ENCODE assay signal across 25 cellular contexts in genomic region chr1:7485086-7485780, GRCh38.
"Had no signal": no experiment of that assay in that cellular context is flagged by ENCODE, and none has a peak within 500 bp of the region (broad histone marks: within the 10 kb centered on the region; RNA-seq: fewer than 3 reads in every experiment).

No MANE protein-coding gene starts in this region.

- H3K9me3 ChIP-seq: left lung, lower lobe of right lung, sigmoid colon, stomach, thyroid gland, upper lobe of right lung had no signal

- H3K4me2 ChIP-seq: smooth muscle cell had no signal

- H3K27me3 ChIP-seq: left lung, sigmoid colon, stomach, thyroid gland, upper lobe of right lung had no signal

- H3K4me3 Mint-ChIP-seq: activated CD4-positive, alpha-beta T cell treated with anti-CD3 and anti-CD28 coated beads for 36 hours; activated naive CD4-positive, alpha-beta T cell treated with anti-CD3 and anti-CD28 coated beads for 36 hours; activated naive CD8-positive, alpha-beta T cell treated with anti-CD3 and anti-CD28 coated beads, Interleukin-2, amount 10 ng/mL, durations not matched to agents 7 days and 5 days; activated T-helper 1 cell treated with anti-CD3 and anti-CD28 coated beads, Interleukin-12 subunit alpha, Interleukin-12 subunit beta, Interleukin-2, Interleukin-4 antibody, amounts not matched to agents 30 ng/mL and 10 ng/mL and 1 ng/mL, durations not matched to agents 14 hours and 24 hours and 36 hours; nephron; stimulated activated naive B cell treated with anti-CD40 and anti-IgM and Interleukin-4, amounts not matched to agents 10 μg/mL and 1 μg/mL and 100 μg/mL, for 72 hours; T-cell; T-helper 2 cell treated with Interferon-gamma antibody and Interleukin-4, amounts not matched to agents 5 μg/mL and 100 μg/mL, for 36 hours had no signal

- DNase-seq: activated CD4-positive, alpha-beta T cell treated with anti-CD3 and anti-CD28 coated beads for 36 hours; activated CD4-positive, alpha-beta T cell treated with anti-CD3 and anti-CD28 coated beads, Interleukin-2, amount 50 U/mL, for 4 hours; activated CD4-positive, CD25-positive, alpha-beta regulatory T cell; activated effector memory CD4-positive, alpha-beta T cell treated with anti-CD3 and anti-CD28 coated beads, Interleukin-2, amount 50 U/mL, for 16 hours; activated naive CD4-positive, alpha-beta T cell treated with anti-CD3 and anti-CD28 coated beads for 36 hours; activated naive CD8-positive, alpha-beta T cell treated with anti-CD3 and anti-CD28 coated beads, Interleukin-2, amount 10 ng/mL, durations not matched to agents 7 days and 5 days; activated T-cell treated with anti-CD3 and anti-CD28 coated beads for 4 hours; central memory CD4-positive, alpha-beta T cell; foreskin melanocyte; kidney glomerular epithelial cell; lower lobe of right lung; mesenchymal stem cell; sigmoid colon; stimulated activated CD4-positive, alpha-beta T cell treated with anti-CD3 and anti-CD28 coated beads, Interleukin-15, amount 100 ng/mL, for 24 hours; stimulated activated CD4-positive, alpha-beta T cell treated with anti-CD3 and anti-CD28 coated beads, Interleukin-2, amount 100 ng/mL, for 24 hours; stimulated activated naive B cell treated with anti-CD40 and anti-IgM and Interleukin-4, amounts not matched to agents 10 μg/mL and 1 μg/mL and 100 μg/mL, for 72 hours; stomach; T-cell; thyroid gland; upper lobe of right lung had no signal

- H3K4me1 Mint-ChIP-seq: activated CD4-positive, alpha-beta T cell treated with anti-CD3 and anti-CD28 coated beads for 36 hours; activated naive CD8-positive, alpha-beta T cell treated with anti-CD3 and anti-CD28 coated beads, Interleukin-2, amount 10 ng/mL, durations not matched to agents 7 days and 5 days; stimulated activated naive B cell treated with anti-CD40 and anti-IgM and Interleukin-4, amounts not matched to agents 10 μg/mL and 1 μg/mL and 100 μg/mL, for 72 hours; T-cell had no signal

- H3K36me3 ChIP-seq: left lung, lower lobe of right lung, sigmoid colon, stomach, thyroid gland, upper lobe of right lung had no signal

- H3K4me1 ChIP-seq: sigmoid colon, stomach had no signal

- ATAC-seq: activated CD4-positive, alpha-beta T cell treated with anti-CD3 and anti-CD28 coated beads for 36 hours; left lung; lower lobe of right lung; stimulated activated naive B cell treated with anti-CD40 and anti-IgM and Interleukin-4, amounts not matched to agents 10 μg/mL and 1 μg/mL and 100 μg/mL, for 72 hours; T-cell; upper lobe of right lung had no signal

- H3K4me3 ChIP-seq: left lung, lower lobe of right lung, sigmoid colon, smooth muscle cell, stomach, thyroid gland, upper lobe of right lung had no signal

- H3K9me3 Mint-ChIP-seq: activated naive CD4-positive, alpha-beta T cell treated with anti-CD3 and anti-CD28 coated beads for 36 hours; activated naive CD8-positive, alpha-beta T cell treated with anti-CD3 and anti-CD28 coated beads, Interleukin-2, amount 10 ng/mL, durations not matched to agents 7 days and 5 days; activated T-helper 1 cell treated with anti-CD3 and anti-CD28 coated beads, Interleukin-12 subunit alpha, Interleukin-12 subunit beta, Interleukin-2, Interleukin-4 antibody, amounts not matched to agents 30 ng/mL and 10 ng/mL and 1 ng/mL, durations not matched to agents 14 hours and 24 hours and 36 hours; nephron; stimulated activated naive B cell treated with anti-CD40 and anti-IgM and Interleukin-4, amounts not matched to agents 10 μg/mL and 1 μg/mL and 100 μg/mL, for 72 hours; T-cell; T-helper 2 cell treated with Interferon-gamma antibody and Interleukin-4, amounts not matched to agents 5 μg/mL and 100 μg/mL, for 36 hours had no signal

- H3K27ac Mint-ChIP-seq: activated CD4-positive, alpha-beta T cell treated with anti-CD3 and anti-CD28 coated beads for 36 hours; activated naive CD4-positive, alpha-beta T cell treated with anti-CD3 and anti-CD28 coated beads for 36 hours; activated naive CD8-positive, alpha-beta T cell treated with anti-CD3 and anti-CD28 coated beads, Interleukin-2, amount 10 ng/mL, durations not matched to agents 7 days and 5 days; activated T-helper 1 cell treated with anti-CD3 and anti-CD28 coated beads, Interleukin-12 subunit alpha, Interleukin-12 subunit beta, Interleukin-2, Interleukin-4 antibody, amounts not matched to agents 30 ng/mL and 10 ng/mL and 1 ng/mL, durations not matched to agents 14 hours and 24 hours and 36 hours; nephron; stimulated activated naive B cell treated with anti-CD40 and anti-IgM and Interleukin-4, amounts not matched to agents 10 μg/mL and 1 μg/mL and 100 μg/mL, for 72 hours; T-cell; T-helper 2 cell treated with Interferon-gamma antibody and Interleukin-4, amounts not matched to agents 5 μg/mL and 100 μg/mL, for 36 hours had no signal

- H3K27ac ChIP-seq: left lung, lower lobe of right lung, sigmoid colon, stomach, thyroid gland, upper lobe of right lung had no signal

- H3K36me3 Mint-ChIP-seq: activated naive CD8-positive, alpha-beta T cell treated with anti-CD3 and anti-CD28 coated beads, Interleukin-2, amount 10 ng/mL, durations not matched to agents 7 days and 5 days; stimulated activated naive B cell treated with anti-CD40 and anti-IgM and Interleukin-4, amounts not matched to agents 10 μg/mL and 1 μg/mL and 100 μg/mL, for 72 hours; T-cell had no signal
